ENCODE assay signal across 2 cellular contexts in genomic region chr15:31317980-31318342, GRCh38.
TF ChIP-seq lines count a peak whose summit lies in the region.

No MANE protein-coding gene starts in this region.

TF ChIP-seq in liver, 16 proteins besides CTCF, POLR2A, EP300 and RAD21 (continued from another document):
- peak; percentile 55 to 66 for TF ChIP-seq HNF4A (conservative IDR thresholded peaks at IDR 0.05)

TF ChIP-seq in HepG2, 621 proteins besides CTCF, POLR2A, EP300 and RAD21 (continued from another document):
- TF ChIP-seq, protein P1, sequence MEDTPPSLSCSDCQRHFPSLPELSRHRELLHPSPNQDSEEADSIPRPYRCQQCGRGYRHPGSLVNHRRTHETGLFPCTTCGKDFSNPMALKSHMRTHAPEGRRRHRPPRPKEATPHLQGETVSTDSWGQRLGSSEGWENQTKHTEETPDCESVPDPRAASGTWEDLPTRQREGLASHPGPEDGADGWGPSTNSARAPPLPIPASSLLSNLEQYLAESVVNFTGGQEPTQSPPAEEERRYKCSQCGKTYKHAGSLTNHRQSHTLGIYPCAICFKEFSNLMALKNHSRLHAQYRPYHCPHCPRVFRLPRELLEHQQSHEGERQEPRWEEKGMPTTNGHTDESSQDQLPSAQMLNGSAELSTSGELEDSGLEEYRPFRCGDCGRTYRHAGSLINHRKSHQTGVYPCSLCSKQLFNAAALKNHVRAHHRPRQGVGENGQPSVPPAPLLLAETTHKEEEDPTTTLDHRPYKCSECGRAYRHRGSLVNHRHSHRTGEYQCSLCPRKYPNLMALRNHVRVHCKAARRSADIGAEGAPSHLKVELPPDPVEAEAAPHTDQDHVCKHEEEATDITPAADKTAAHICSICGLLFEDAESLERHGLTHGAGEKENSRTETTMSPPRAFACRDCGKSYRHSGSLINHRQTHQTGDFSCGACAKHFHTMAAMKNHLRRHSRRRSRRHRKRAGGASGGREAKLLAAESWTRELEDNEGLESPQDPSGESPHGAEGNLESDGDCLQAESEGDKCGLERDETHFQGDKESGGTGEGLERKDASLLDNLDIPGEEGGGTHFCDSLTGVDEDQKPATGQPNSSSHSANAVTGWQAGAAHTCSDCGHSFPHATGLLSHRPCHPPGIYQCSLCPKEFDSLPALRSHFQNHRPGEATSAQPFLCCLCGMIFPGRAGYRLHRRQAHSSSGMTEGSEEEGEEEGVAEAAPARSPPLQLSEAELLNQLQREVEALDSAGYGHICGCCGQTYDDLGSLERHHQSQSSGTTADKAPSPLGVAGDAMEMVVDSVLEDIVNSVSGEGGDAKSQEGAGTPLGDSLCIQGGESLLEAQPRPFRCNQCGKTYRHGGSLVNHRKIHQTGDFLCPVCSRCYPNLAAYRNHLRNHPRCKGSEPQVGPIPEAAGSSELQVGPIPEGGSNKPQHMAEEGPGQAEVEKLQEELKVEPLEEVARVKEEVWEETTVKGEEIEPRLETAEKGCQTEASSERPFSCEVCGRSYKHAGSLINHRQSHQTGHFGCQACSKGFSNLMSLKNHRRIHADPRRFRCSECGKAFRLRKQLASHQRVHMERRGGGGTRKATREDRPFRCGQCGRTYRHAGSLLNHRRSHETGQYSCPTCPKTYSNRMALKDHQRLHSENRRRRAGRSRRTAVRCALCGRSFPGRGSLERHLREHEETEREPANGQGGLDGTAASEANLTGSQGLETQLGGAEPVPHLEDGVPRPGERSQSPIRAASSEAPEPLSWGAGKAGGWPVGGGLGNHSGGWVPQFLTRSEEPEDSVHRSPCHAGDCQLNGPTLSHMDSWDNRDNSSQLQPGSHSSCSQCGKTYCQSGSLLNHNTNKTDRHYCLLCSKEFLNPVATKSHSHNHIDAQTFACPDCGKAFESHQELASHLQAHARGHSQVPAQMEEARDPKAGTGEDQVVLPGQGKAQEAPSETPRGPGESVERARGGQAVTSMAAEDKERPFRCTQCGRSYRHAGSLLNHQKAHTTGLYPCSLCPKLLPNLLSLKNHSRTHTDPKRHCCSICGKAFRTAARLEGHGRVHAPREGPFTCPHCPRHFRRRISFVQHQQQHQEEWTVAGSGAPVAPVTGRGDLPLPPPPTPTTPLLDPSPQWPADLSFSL (CRISPR knock-in tag; IDR thresholded peaks at IDR 0.05), result no peak
- TF ChIP-seq HOXA3 (CRISPR knock-in tag; IDR thresholded peaks at IDR 0.05) (no peak), ZFP37 (CRISPR knock-in tag; IDR thresholded peaks at IDR 0.05; ENCODE audit: borderline replicate concordance) (no peak), CCDC6 (CRISPR knock-in tag; IDR thresholded peaks at IDR 0.05) (no peak), KAT2B (IDR thresholded peaks at IDR 0.05; ENCODE audit: borderline replicate concordance, low read depth, low read length) (no peak), ZNF367 (CRISPR knock-in tag; IDR thresholded peaks at IDR 0.05; ENCODE audit: borderline replicate concordance) (no peak), GABPA (IDR thresholded peaks at IDR 0.05; ENCODE audit: low read depth, low read length) (no peak), GABPA (CRISPR knock-in tag; IDR thresholded peaks at IDR 0.05; ENCODE audit: low read depth) (no peak), MTA3 (CRISPR knock-in tag; IDR thresholded peaks at IDR 0.05) (no peak), ADNP (CRISPR knock-in tag; IDR thresholded peaks at IDR 0.05) (no peak), IRF2 (CRISPR knock-in tag; IDR thresholded peaks at IDR 0.05) (no peak), KDM1A (CRISPR knock-in tag; IDR thresholded peaks at IDR 0.05) (no peak), HIC2 (CRISPR knock-in tag; IDR thresholded peaks at IDR 0.05; ENCODE audit: low read depth) (no peak)
- TF ChIP-seq, protein P2, sequence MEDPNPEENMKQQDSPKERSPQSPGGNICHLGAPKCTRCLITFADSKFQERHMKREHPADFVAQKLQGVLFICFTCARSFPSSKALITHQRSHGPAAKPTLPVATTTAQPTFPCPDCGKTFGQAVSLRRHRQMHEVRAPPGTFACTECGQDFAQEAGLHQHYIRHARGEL (CRISPR knock-in tag; IDR thresholded peaks at IDR 0.05), result no peak
